In genomic region chr16:13798211-13798610, GRCh38 we compare ENCODE assay signal across 10 cellular contexts.
"Had no signal": no experiment of that assay in that cellular context is flagged by ENCODE, and none has a peak within 500 bp of the region (broad histone marks: within the 10 kb centered on the region; RNA-seq: fewer than 3 reads in every experiment).

No MANE protein-coding gene starts in this region.

- H3K9me3 ChIP-seq: HAP-1 had no signal

- DNase-seq: GM23248, GOT3, H7, HFFc6, KBM-7 had no signal

- H3K4me3 ChIP-seq: GM23248, HAP-1 had no signal

- H3K27ac ChIP-seq: GM23248, HL-60, KMS-11 had no signal

- ATAC-seq: HCT116, HepG2 had no signal

- H3K36me3 ChIP-seq: HAP-1 had no signal

- H3K9ac ChIP-seq: GM23248, KMS-11 had no signal
